ENCODE assay signal across 1 cellular context in the genomic region with DNA sequence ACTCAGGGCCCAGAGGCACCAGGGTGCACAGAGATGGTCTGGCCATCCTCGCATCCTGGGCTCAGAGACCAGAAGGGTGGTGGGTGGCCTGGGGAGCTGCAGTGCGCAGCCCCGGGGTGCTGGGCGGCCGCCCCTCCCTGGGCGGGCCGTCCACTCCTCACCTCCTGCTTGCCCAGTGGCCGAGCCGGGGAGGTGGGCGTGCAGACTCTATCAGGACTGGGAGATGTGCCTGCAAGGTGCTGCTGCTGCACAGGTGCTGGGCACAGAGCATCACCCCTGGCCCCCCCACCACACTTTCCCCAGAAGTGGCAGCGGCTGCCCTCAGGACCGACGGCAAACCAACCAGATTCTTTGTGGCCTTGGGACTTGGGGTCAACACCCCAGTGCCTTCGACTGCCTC.
TF ChIP-seq lines count a peak whose summit lies in the region.

Gene SCN4A, minus strand, starts transcription at position 123 of the 400 bp plus-strand sequence. Its CDS starts 77 bp downstream, at position 46.

TF ChIP-seq in HCT116, 20 proteins besides CTCF, POLR2A, EP300 and RAD21:
- TF ChIP-seq YY1 (IDR thresholded peaks at IDR 0.05; ENCODE audit: extremely low read depth, insufficient replicate concordance, low read depth, low read length) (no peak), ZFX (IDR thresholded peaks at IDR 0.05) (no peak), CBX3 (IDR thresholded peaks at IDR 0.05; ENCODE audit: low read depth) (no peak), ZNF274 (IDR thresholded peaks at IDR 0.05; ENCODE audit: low read depth, low read length) (no peak), SRF (IDR thresholded peaks at IDR 0.05; ENCODE audit: low read depth) (no peak), EZH2phosphoT487 (IDR thresholded peaks at IDR 0.05; ENCODE audit: borderline replicate concordance) (no peak), EGR1 (IDR thresholded peaks at IDR 0.05; ENCODE audit: low read depth) (no peak), ATF3 (IDR thresholded peaks at IDR 0.05) (no peak), TCF7L2 (IDR thresholded peaks at IDR 0.05; ENCODE audit: borderline replicate concordance, extremely low read depth, insufficient read depth, insufficient read length) (no peak), POLR2AphosphoS5 (IDR thresholded peaks at IDR 0.05; ENCODE audit: low read depth, low read length) (no peak), CEBPB (IDR thresholded peaks at IDR 0.05; ENCODE audit: low read depth) (no peak), ELF1 (IDR thresholded peaks at IDR 0.05; ENCODE audit: borderline replicate concordance, low read depth) (no peak), MAX (IDR thresholded peaks at IDR 0.05) (no peak), JUND (IDR thresholded peaks at IDR 0.05) (no peak), SP1 (IDR thresholded peaks at IDR 0.05; ENCODE audit: low read depth) (no peak)
- TF ChIP-seq, protein P1, sequence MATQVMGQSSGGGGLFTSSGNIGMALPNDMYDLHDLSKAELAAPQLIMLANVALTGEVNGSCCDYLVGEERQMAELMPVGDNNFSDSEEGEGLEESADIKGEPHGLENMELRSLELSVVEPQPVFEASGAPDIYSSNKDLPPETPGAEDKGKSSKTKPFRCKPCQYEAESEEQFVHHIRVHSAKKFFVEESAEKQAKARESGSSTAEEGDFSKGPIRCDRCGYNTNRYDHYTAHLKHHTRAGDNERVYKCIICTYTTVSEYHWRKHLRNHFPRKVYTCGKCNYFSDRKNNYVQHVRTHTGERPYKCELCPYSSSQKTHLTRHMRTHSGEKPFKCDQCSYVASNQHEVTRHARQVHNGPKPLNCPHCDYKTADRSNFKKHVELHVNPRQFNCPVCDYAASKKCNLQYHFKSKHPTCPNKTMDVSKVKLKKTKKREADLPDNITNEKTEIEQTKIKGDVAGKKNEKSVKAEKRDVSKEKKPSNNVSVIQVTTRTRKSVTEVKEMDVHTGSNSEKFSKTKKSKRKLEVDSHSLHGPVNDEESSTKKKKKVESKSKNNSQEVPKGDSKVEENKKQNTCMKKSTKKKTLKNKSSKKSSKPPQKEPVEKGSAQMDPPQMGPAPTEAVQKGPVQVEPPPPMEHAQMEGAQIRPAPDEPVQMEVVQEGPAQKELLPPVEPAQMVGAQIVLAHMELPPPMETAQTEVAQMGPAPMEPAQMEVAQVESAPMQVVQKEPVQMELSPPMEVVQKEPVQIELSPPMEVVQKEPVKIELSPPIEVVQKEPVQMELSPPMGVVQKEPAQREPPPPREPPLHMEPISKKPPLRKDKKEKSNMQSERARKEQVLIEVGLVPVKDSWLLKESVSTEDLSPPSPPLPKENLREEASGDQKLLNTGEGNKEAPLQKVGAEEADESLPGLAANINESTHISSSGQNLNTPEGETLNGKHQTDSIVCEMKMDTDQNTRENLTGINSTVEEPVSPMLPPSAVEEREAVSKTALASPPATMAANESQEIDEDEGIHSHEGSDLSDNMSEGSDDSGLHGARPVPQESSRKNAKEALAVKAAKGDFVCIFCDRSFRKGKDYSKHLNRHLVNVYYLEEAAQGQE (IDR thresholded peaks at IDR 0.05; ENCODE audit: low read depth): no peak
